ENCODE assay signal across 8 cellular contexts in genomic region chr2:230956827-230957755, GRCh38. TPM values are rescaled to one million over a fixed set of nuclear protein-coding genes. Genes with fewer than 3 reads are reported as not detected.
A peak's percentile ranks its signal among the peaks of the same experiment; 100 is the strongest.
DNase-seq lines count a peak whose midpoint lies in the region; ATAC-seq and TF ChIP-seq lines count a peak whose summit lies in the region.

No MANE protein-coding gene starts in this region.

- H3K27ac ChIP-seq in thymus (ENCODE audit: low read depth) = no peak overlapping the region

- H3K4me1 Mint-ChIP-seq in dendritic cell treated with granulocyte-macrophage colony-stimulating factor and Interleukin-4, amounts not matched to agents 40 ng/mL and 50 ng/mL, for 4 days (ENCODE audit: low read depth) = peaks cover 43% of the 10 kb centered on the region
- peaks cover 13% of the 10 kb centered on the region for H3K4me1 Mint-ChIP-seq in memory B cell

- peak overlapping the region; percentile 75 for H3K27ac Mint-ChIP-seq in dendritic cell treated with granulocyte-macrophage colony-stimulating factor and Interleukin-4, amounts not matched to agents 40 ng/mL and 50 ng/mL, for 4 days
- H3K27ac Mint-ChIP-seq in memory B cell = peak overlapping the region; percentile 70

- peak overlapping the region; percentile 70 for H3K4me3 Mint-ChIP-seq in dendritic cell treated with granulocyte-macrophage colony-stimulating factor and Interleukin-4, amounts not matched to agents 40 ng/mL and 50 ng/mL, for 4 days
- peak overlapping the region; percentile 91 for H3K4me3 Mint-ChIP-seq in memory B cell

- intact Hi-C loops in dendritic cell treated with granulocyte-macrophage colony-stimulating factor and Interleukin-4, amounts not matched to agents 40 ng/mL and 50 ng/mL, for 4 days (cut with micrococcal nuclease) = no loop called here

- 16% methylated on average over 43 of the region's 43 CpGs for WGBS in thymus

- H3K4me3 ChIP-seq in thymus (ENCODE audit: low read length) = peak overlapping the region; percentile 27

- no peaks in the 10 kb centered on the region for H3K9me3 ChIP-seq in thymus (ENCODE audit: control insufficient read depth)

- H3K36me3 Mint-ChIP-seq in dendritic cell treated with granulocyte-macrophage colony-stimulating factor and Interleukin-4, amounts not matched to agents 40 ng/mL and 50 ng/mL, for 4 days (ENCODE audit: low read depth) = peaks cover 7% of the 10 kb centered on the region
- peaks cover 2% of the 10 kb centered on the region for H3K36me3 Mint-ChIP-seq in memory B cell

- H3K36me3 ChIP-seq in thymus (ENCODE audit: control insufficient read depth, insufficient read depth) = no peaks in the 10 kb centered on the region

- peaks cover 43% of the 10 kb centered on the region for H3K27me3 Mint-ChIP-seq in dendritic cell treated with granulocyte-macrophage colony-stimulating factor and Interleukin-4, amounts not matched to agents 40 ng/mL and 50 ng/mL, for 4 days
- H3K27me3 Mint-ChIP-seq in memory B cell = peaks cover 26% of the 10 kb centered on the region

- peak; percentile 55 for ATAC-seq in GM19324 (IDR thresholded peaks at IDR 0.05; ENCODE audit: low FRiP score, unreplicated experiment)
- ATAC-seq in HG03196 (IDR thresholded peaks at IDR 0.05; ENCODE audit: unreplicated experiment) = peak; percentile 57
- peak; percentile 93 for ATAC-seq in SK-N-SH treated with all-trans-retinoic acid at 6 μM for 48 hours
- ATAC-seq in memory B cell (ENCODE audit: low read depth) = peak; percentile 75

- H3K4me1 ChIP-seq in thymus (ENCODE audit: control insufficient read depth, insufficient read depth, low read length) = no peaks in the 10 kb centered on the region

- peaks cover 5% of the 10 kb centered on the region for H3K9me3 Mint-ChIP-seq in dendritic cell treated with granulocyte-macrophage colony-stimulating factor and Interleukin-4, amounts not matched to agents 40 ng/mL and 50 ng/mL, for 4 days
- peaks cover 1% of the 10 kb centered on the region for H3K9me3 Mint-ChIP-seq in memory B cell

- H3K27me3 ChIP-seq in thymus (ENCODE audit: control insufficient read depth, insufficient read depth) = peaks cover 8% of the 10 kb centered on the region

- DNase-seq in COLO829 (ENCODE audit: low spot score) = peak; percentile 64
- DNase-seq in memory B cell (ENCODE audit: low spot score in 2 of 2) = no peak
- no peak for DNase-seq in effector CD4-positive, alpha-beta T cell

TF ChIP-seq in SK-N-SH treated with all-trans-retinoic acid at 6 μM for 48 hours, 23 proteins besides CTCF, POLR2A, EP300 and RAD21:
- TF ChIP-seq ZNF70 (CRISPR knock-in tag; IDR thresholded peaks at IDR 0.05) (no peak), TCF4 (CRISPR knock-in tag; IDR thresholded peaks at IDR 0.05; ENCODE audit: borderline replicate concordance) (no peak), CSDC2 (CRISPR knock-in tag; IDR thresholded peaks at IDR 0.05) (no peak), ZFP3 (CRISPR knock-in tag; IDR thresholded peaks at IDR 0.05) (no peak), CREB5 (CRISPR knock-in tag; IDR thresholded peaks at IDR 0.05; ENCODE audit: low read depth) (no peak), TSHZ2 (CRISPR knock-in tag; IDR thresholded peaks at IDR 0.05) (no peak), PATZ1 (CRISPR knock-in tag; IDR thresholded peaks at IDR 0.05; ENCODE audit: borderline replicate concordance) (no peak), ZNF565 (CRISPR knock-in tag; conservative IDR thresholded peaks at IDR 0.05; ENCODE audit: low read depth) (no peak), TOX (CRISPR knock-in tag; IDR thresholded peaks at IDR 0.05; ENCODE audit: borderline replicate concordance) (no peak), POU6F1 (CRISPR knock-in tag; IDR thresholded peaks at IDR 0.05; ENCODE audit: borderline replicate concordance, low read depth) (no peak), ISL1 (CRISPR knock-in tag; IDR thresholded peaks at IDR 0.05) (no peak), ZNF8 (CRISPR knock-in tag; IDR thresholded peaks at IDR 0.05) (no peak)

RNA-seq across cellular contexts. Expression of gene GPR55, which starts 32.0 kb away (rescaled TPM):
- polyA plus RNA-seq in thymus = 1.9 TPM

RNA-seq across cellular contexts. Expression of gene SPATA3, which starts 38.8 kb away (rescaled TPM):
- not detected for polyA plus RNA-seq in thymus
